ENCODE assay signal across 27 cellular contexts in genomic region chr3:127264794-127265514, GRCh38. TPM values are rescaled to one million over a fixed set of nuclear protein-coding genes. Genes with fewer than 3 reads are reported as not detected.
"Had no signal": no experiment of that assay in that cellular context is flagged by ENCODE, and none has a peak within 500 bp of the region (broad histone marks: within the 10 kb centered on the region; RNA-seq: fewer than 3 reads in every experiment).

No MANE protein-coding gene starts in this region.

- H3K27me3 ChIP-seq: colonic mucosa, neutrophil, ovary had no signal

- DNase-seq: colonic mucosa; dermis blood vessel endothelial cell; effector CD4-positive, alpha-beta T cell; heart right ventricle; hypothalamus; naive thymus-derived CD4-positive, alpha-beta T cell; nephron progenitor cell; ovary; right cardiac atrium; small intestine; stimulated activated CD4-positive, alpha-beta T cell treated with anti-CD3 and anti-CD28 coated beads, Interleukin-12 subunit alpha, Interleukin-12 subunit beta, amount 100 ng/mL, for 4 hours; stimulated activated naive CD4-positive, alpha-beta T cell; stomach; substantia nigra; trophoblast cell had no signal

- ATAC-seq: heart right ventricle; left lobe of liver; naive thymus-derived CD4-positive, alpha-beta T cell; right cardiac atrium had no signal

- H3K4me3 ChIP-seq: colonic mucosa, heart right ventricle, ovary, stomach had no signal

- H3K27ac ChIP-seq: colonic mucosa, heart right ventricle, neutrophil, ovary, stomach had no signal

- H3K9me3 ChIP-seq: colonic mucosa, neutrophil, ovary had no signal

- H3K4me1 ChIP-seq: colonic mucosa, heart right ventricle, stomach had no signal

- H3K36me3 Mint-ChIP-seq: naive thymus-derived CD4-positive, alpha-beta T cell had no signal

- H3K4me1 Mint-ChIP-seq: endodermal cell, nephron progenitor cell had no signal

- H3K36me3 ChIP-seq: colonic mucosa, heart right ventricle, neutrophil, ovary, stomach had no signal

- H3K4me3 Mint-ChIP-seq: endodermal cell; naive thymus-derived CD4-positive, alpha-beta T cell; nephron progenitor cell had no signal

- H3K27ac Mint-ChIP-seq: endodermal cell; naive thymus-derived CD4-positive, alpha-beta T cell; nephron progenitor cell had no signal

RNA-seq across cellular contexts. Expression of gene PRR20G, which starts 22.9 kb away (rescaled TPM):
- total RNA-seq: colonic mucosa; dermis blood vessel endothelial cell; endodermal cell; fibroblast of lung; frontal cortex; heart right ventricle; left lobe of liver; lower leg skin; mammary epithelial cell; mesenteric fat pad; mononuclear cell; naive thymus-derived CD4-positive, alpha-beta T cell; ovary; posterior vena cava; right cardiac atrium; stomach; urinary bladder had no signal
- polyA plus RNA-seq: esophagus; fibroblast of lung; heart right ventricle; mammary epithelial cell; naive thymus-derived CD4-positive, alpha-beta T cell; ovary; right cardiac atrium; small intestine; stomach; urinary bladder had no signal
